Comparison of ENCODE assay signal across 9 cellular contexts in the genomic region with DNA sequence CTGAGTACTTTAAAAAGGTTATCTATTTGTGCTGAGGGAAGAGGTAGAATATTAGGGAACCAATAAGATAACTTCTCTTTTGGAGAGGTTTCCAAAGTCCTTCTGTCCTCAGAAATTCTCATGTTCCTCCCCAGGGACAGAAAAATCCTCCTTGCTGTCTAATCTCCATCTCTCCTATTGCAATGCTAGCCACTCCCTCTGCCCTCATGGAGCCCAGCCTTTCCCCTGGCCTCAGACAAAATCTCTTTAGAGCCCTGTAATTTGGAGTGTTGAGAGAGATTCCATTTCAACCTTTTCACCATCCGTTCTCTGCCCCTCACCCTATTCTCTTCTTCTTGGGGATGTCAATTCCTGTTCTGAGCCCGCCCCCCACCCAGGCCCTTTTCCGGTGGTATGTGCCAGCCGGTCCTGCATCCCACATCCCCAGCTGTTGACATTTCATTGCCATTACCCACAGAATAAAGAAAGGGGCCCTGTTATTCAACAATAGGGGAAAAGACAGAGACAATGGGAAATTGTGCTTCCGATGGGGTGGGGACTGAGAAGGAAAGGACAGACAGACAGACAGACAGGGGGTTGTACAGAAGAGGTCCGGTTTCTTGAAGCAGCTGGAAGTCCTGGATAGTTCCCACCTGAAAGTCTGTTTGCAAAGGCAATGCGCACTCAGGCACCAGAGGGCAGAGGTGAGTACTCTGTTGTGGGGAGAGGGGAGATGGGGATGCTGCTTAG. TPM values are rescaled to one million over a fixed set of nuclear protein-coding genes. Genes with fewer than 3 reads are reported as not detected.
DNase-seq lines count a peak whose midpoint lies in the region; ATAC-seq, FAIRE-seq and TF ChIP-seq lines count a peak whose summit lies in the region.
"Had no signal": no experiment of that assay in that cellular context is flagged by ENCODE, and none has a peak within 500 bp of the region (broad histone marks: within the 10 kb centered on the region; RNA-seq: fewer than 3 reads in every experiment).

HAPLN2 (plus strand) TSS at position 563 of the 729 bp plus-strand sequence. CDS start 4,076 bp downstream, outside the sequence.

- H3K9me3 ChIP-seq in mucosa of descending colon, result no peaks in the 10 kb centered on the region

- H3K36me3 Mint-ChIP-seq in memory B cell, result no peaks in the 10 kb centered on the region
- H3K36me3 Mint-ChIP-seq in T-helper 2 cell treated with Interferon-gamma antibody and Interleukin-4, amounts not matched to agents 5 μg/mL and 100 μg/mL, for 36 hours (ENCODE audit: low read depth), result no peaks in the 10 kb centered on the region

- DNase-seq in GM10248 (ENCODE audit: extremely low spot score) (peak; percentile 27), NAMALWA (ENCODE audit: low spot score) (peak; percentile 70), memory B cell (ENCODE audit: low spot score in 2 of 2) (no peak), foreskin melanocyte (no peak), HTR-8/SVneo (ENCODE audit: insufficient read length, low spot score) (no peak), mucosa of descending colon (no peak)
- DNase-seq in activated naive CD4-positive, alpha-beta T cell treated with anti-CD3 and anti-CD28 coated beads, Interleukin-2, amount 50 U/mL, for 16 hours, result peak; percentile 39
- DNase-seq in T-helper 2 cell treated with Interferon-gamma antibody and Interleukin-4, amounts not matched to agents 5 μg/mL and 100 μg/mL, for 36 hours (ENCODE audit: low spot score), result no peak

- CTCF ChIA-PET in GM10248 (lab: Yijun Ruan, JAX), result interaction anchor here (1.3 to 17.0 kb wide), 6 partner anchors 9 to 108 kb away, joined by 3 to 305 read pairs (median 10); partner anchors contain the start of genes CRABP2 and GPATCH4

- peaks cover 3% of the 10 kb centered on the region for H3K4me1 ChIP-seq in mucosa of descending colon (ENCODE audit: low read depth)

- POLR2A ChIA-PET in GM10248 (lab: Yijun Ruan, JAX), result no interaction called here

- peaks cover 5% of the 10 kb centered on the region for H3K4me1 Mint-ChIP-seq in memory B cell
- H3K4me1 Mint-ChIP-seq in T-helper 2 cell treated with Interferon-gamma antibody and Interleukin-4, amounts not matched to agents 5 μg/mL and 100 μg/mL, for 36 hours (ENCODE audit: low read depth), result peaks cover 1% of the 10 kb centered on the region

- intact Hi-C loops in mucosa of descending colon (cut with DNase I, micrococcal nuclease), result loop anchor here in 1 of 2 donors (10.0 kb wide), 1 partner anchor 234 kb away; no protein-coding TSS in a partner anchor

- no peak within 1 kb of the TSS for H3K27ac Mint-ChIP-seq in memory B cell
- no peak within 1 kb of the TSS for H3K27ac Mint-ChIP-seq in T-helper 2 cell treated with Interferon-gamma antibody and Interleukin-4, amounts not matched to agents 5 μg/mL and 100 μg/mL, for 36 hours

- H3K4me3 Mint-ChIP-seq in memory B cell, result no peak within 1 kb of the TSS
- no peak within 1 kb of the TSS for H3K4me3 Mint-ChIP-seq in T-helper 2 cell treated with Interferon-gamma antibody and Interleukin-4, amounts not matched to agents 5 μg/mL and 100 μg/mL, for 36 hours

- peaks cover 33% of the 10 kb centered on the region for H3K27me3 Mint-ChIP-seq in memory B cell
- peaks cover 65% of the 10 kb centered on the region for H3K27me3 Mint-ChIP-seq in T-helper 2 cell treated with Interferon-gamma antibody and Interleukin-4, amounts not matched to agents 5 μg/mL and 100 μg/mL, for 36 hours (ENCODE audit: low read depth)

- TF ChIP-seq CTCF in GM10248 (IDR thresholded peaks at IDR 0.05; ENCODE audit: control extremely low read depth, extremely low read depth, low read depth, missing control alignments), result peak; percentile 45
- TF ChIP-seq CTCF in mucosa of descending colon (IDR thresholded peaks at IDR 0.05), result no peak

- FAIRE-seq in HTR-8/SVneo (lab: Jason Lieb, UNC), result no peak

- ATAC-seq in memory B cell (ENCODE audit: low read depth) (peak; percentile 46), mucosa of descending colon (no peak)

- H3K36me3 ChIP-seq in mucosa of descending colon (ENCODE audit: low read depth), result no peaks in the 10 kb centered on the region

- no peak within 1 kb of the TSS for H3K4me3 ChIP-seq in mucosa of descending colon

- no peaks in the 10 kb centered on the region for H3K9me3 Mint-ChIP-seq in memory B cell
- H3K9me3 Mint-ChIP-seq in T-helper 2 cell treated with Interferon-gamma antibody and Interleukin-4, amounts not matched to agents 5 μg/mL and 100 μg/mL, for 36 hours, result no peaks in the 10 kb centered on the region

RNA-seq across cellular contexts. Expression of gene HAPLN2, which starts in this region (rescaled TPM):
- total RNA-seq in mucosa of descending colon, result under 1 TPM in 1 of 3 donors, not detected in 2; 0.28 TPM
- total RNA-seq: T-helper 1 cell treated with Interleukin-12 subunit alpha and Interleukin-12 subunit beta and Interleukin-4 antibody, amounts not matched to agents 30 ng/mL and 1 ng/mL, for 36 hours had no signal

Comparison
In these comparisons a context has a peak if more than half of its experiments do, and no peak if none do; other contexts are left out.
1. DNase-seq: peak in GM10248 (single experiment), NAMALWA (single experiment) and activated naive CD4-positive, alpha-beta T cell treated with anti-CD3 and anti-CD28 coated beads, Interleukin-2, amount 50 U/mL, for 16 hours (single experiment); none in memory B cell (0 of 2), foreskin melanocyte (single experiment), HTR-8/SVneo (single experiment), mucosa of descending colon (0 of 3) and T-helper 2 cell treated with Interferon-gamma antibody and Interleukin-4, amounts not matched to agents 5 μg/mL and 100 μg/mL, for 36 hours (single experiment).